Comparison of ENCODE assay signal across 25 cellular contexts in the genomic region with DNA sequence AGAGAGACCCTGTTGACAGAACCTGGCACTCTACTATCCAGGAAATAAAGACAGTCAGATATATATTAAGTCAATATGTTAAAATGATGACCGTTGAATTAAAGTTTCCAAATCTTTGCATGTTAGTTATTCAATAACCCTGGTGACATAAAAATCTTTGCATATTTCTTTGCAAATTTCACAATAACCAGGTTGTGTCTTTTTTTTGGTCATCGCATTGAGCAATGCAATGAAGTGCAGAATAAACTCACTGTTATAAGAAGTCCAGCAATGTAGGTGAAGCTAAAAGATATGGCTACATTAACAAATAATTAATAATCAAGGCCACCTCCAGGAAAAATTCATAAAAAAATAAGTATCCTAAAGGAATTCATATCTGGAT.
"Had no signal": no experiment of that assay in that cellular context is flagged by ENCODE, and none has a peak within 500 bp of the region (broad histone marks: within the 10 kb centered on the region; RNA-seq: fewer than 3 reads in every experiment).

No MANE protein-coding gene starts in this region.

- ATAC-seq: activated CD8-positive, alpha-beta T cell treated with anti-CD3 and anti-CD28 coated beads, Interleukin-2, amount 10 ng/mL, durations not matched to agents 7 days and 5 days; activated naive CD8-positive, alpha-beta T cell treated with anti-CD3 and anti-CD28 coated beads, Interleukin-2, amount 50 U/mL, for 24 hours; psoas muscle; stimulated activated effector memory CD8-positive, alpha-beta T cell treated with anti-CD3 and anti-CD28 coated beads, Interleukin-12 subunit alpha, Interleukin-12 subunit beta, amount 100 ng/mL, for 72 hours; stimulated activated naive CD8-positive, alpha-beta T cell treated with anti-CD3 and anti-CD28 coated beads, Interleukin-15, amount 100 ng/mL, for 72 hours had no signal

- H3K27me3 ChIP-seq: brain microvascular endothelial cell, heart right ventricle, pancreas, right atrium auricular region, tibial nerve, vagina had no signal

- H3K4me1 ChIP-seq: pancreas, psoas muscle, right atrium auricular region, vagina had no signal

- H3K9me3 ChIP-seq: heart right ventricle, pancreas, psoas muscle, right atrium auricular region, tibial nerve, vagina had no signal

- H3K27ac ChIP-seq: pancreas, psoas muscle, tibial nerve had no signal

- DNase-seq: activated CD4-positive, alpha-beta T cell treated with anti-CD3 and anti-CD28 coated beads for 1 hour; activated CD4-positive, alpha-beta T cell treated with anti-CD3 and anti-CD28 coated beads, Interleukin-2, amount 50 U/mL, for 1 hour; activated CD8-positive, alpha-beta T cell treated with anti-CD3 and anti-CD28 coated beads, Interleukin-2, amount 10 ng/mL, durations not matched to agents 7 days and 5 days; activated gamma-delta T cell; activated naive CD4-positive, alpha-beta T cell treated with anti-CD3 and anti-CD28 coated beads, Interleukin-2, amount 50 U/mL, for 16 hours; activated naive CD8-positive, alpha-beta T cell treated with anti-CD3 and anti-CD28 coated beads, Interleukin-2, amount 50 U/mL, for 24 hours; anterior cingulate cortex; caudate nucleus; dermis blood vessel endothelial cell; effector CD8-positive, alpha-beta T cell; erythroblast; left ventricle myocardium superior; midbrain; nephron progenitor cell; pancreas; psoas muscle; stimulated activated CD4-positive, alpha-beta T cell treated with anti-CD3 and anti-CD28 coated beads, Interleukin-1b, Interleukin-23, amount 100 ng/mL, for 48 hours; stimulated activated naive CD8-positive, alpha-beta T cell treated with anti-CD3 and anti-CD28 coated beads, Interleukin-15, amount 100 ng/mL, for 72 hours; T-helper 1 cell had no signal

- H3K4me3 ChIP-seq: heart right ventricle, pancreas, psoas muscle, right atrium auricular region, tibial nerve, vagina had no signal

- H3K36me3 ChIP-seq: brain microvascular endothelial cell, heart right ventricle, pancreas, right atrium auricular region, tibial nerve, vagina had no signal
